Comparison of ENCODE assay signal across 8 cellular contexts in the genomic region with DNA sequence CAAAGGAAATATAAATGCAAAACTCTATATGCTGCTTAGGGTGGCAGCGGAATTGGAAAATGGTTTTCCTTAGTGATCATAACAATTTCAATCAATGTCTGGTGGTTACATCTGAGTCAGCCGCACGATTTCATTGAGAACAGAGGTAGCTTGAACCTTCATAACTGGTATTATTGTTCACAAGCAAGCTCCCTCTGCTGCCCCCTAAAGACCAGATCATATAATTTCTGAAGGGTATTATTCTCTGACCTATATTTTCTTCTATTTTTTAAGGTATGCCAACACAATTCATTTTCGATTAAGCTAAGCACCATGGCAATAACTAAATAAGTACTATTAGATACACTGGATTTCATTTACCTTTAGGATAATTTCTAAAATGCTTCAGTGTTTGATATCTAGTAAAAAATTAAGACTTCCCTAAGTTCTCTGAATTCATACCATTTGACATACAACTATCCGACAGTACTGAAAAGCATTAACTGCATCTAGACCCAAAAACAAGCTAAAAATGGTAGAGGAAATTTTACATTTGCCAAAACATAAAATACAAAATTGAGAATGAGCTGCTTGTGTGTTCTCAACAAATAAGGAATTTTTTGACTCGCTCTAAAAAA.
DNase-seq lines count a peak whose midpoint lies in the region; ATAC-seq and TF ChIP-seq lines count a peak whose summit lies in the region.

No MANE protein-coding gene starts in this region.

- H3K9me3 ChIP-seq in mammary epithelial cell (replicated peaks; ENCODE audit: insufficient read depth, low read length): peaks cover 3% of the 10 kb centered on the region

- 54% methylated on average over 6 of the region's 6 CpGs for WGBS in mammary epithelial cell (ENCODE audit: low coverage, missing lambda C conversion rate)

- H3K4me1 ChIP-seq in mammary epithelial cell (ENCODE audit: insufficient read depth, low read length): no peaks in the 10 kb centered on the region

- H4K20me1 ChIP-seq in mammary epithelial cell (ENCODE audit: insufficient read depth, low read length): no peaks in the 10 kb centered on the region

- no peak overlapping the region for H3K4me3 ChIP-seq in mammary epithelial cell (replicated peaks in 1 of 3; ENCODE audit: insufficient read depth in 1 of 3, low read depth in 2 of 3, low read length in 3 of 3)

- peak; percentile 42 to 56 for TF ChIP-seq CTCF in mammary epithelial cell (conservative IDR thresholded peaks at IDR 0.05 in 1 of 2, IDR thresholded peaks at IDR 0.05 in 1 of 2; ENCODE audit: extremely low read depth in 1 of 2, insufficient read depth in 1 of 2, low read depth in 1 of 2, low read length in 2 of 2)

- H3K79me2 ChIP-seq in mammary epithelial cell (ENCODE audit: insufficient read depth, low read length): no peaks in the 10 kb centered on the region

- in situ Hi-C loops in mammary epithelial cell (cut with MboI; ENCODE audit: low sequenced_read_pairs in 2 of 2): no loop called here

- no peaks in the 10 kb centered on the region for H3K27me3 ChIP-seq in mammary epithelial cell (ENCODE audit: insufficient read depth, low read length)

- dilution Hi-C loops in mammary epithelial cell (cut with HindIII; ENCODE audit: low sequenced_read_pairs): no loop called here

- no peak overlapping the region for H3K4me2 ChIP-seq in mammary epithelial cell (ENCODE audit: insufficient read depth, low read depth, low read length)

- CTCF ChIA-PET in mammary epithelial cell (lab: Charles Lee; ENCODE audit: low non-redundant PET): interaction anchor here (0.6 to 0.7 kb wide), 3 partner anchors 10 to 488 kb away, joined by 3 to 4 read pairs (median 4); no protein-coding TSS in a partner anchor

- no peak overlapping the region for H3K9ac ChIP-seq in mammary epithelial cell (ENCODE audit: insufficient read depth, low read length)

- DNase-seq in DMS 273 (lab: John Stamatoyannopoulos, UW; ENCODE audit: unreplicated experiment) (peak; percentile 62), NCI-H446 treated with DMSO at 0.1 percent for 48 hours (lab: John Stamatoyannopoulos, UW) (peak; percentile 46), mammary epithelial cell (peak; percentile 19), mucosa of gallbladder (ENCODE audit: low spot score) (peak; percentile 39), posterior vena cava (ENCODE audit: low spot score) (no peak)
- no peak for DNase-seq in central memory CD4-positive, alpha-beta T cell

- H3K27ac ChIP-seq in mammary epithelial cell (ENCODE audit: insufficient read depth, low read depth, low read length): no peak overlapping the region

- ATAC-seq in GM21526 (IDR thresholded peaks at IDR 0.05; ENCODE audit: low FRiP score, unreplicated experiment): peak; percentile 56
- ATAC-seq in HG03045 (IDR thresholded peaks at IDR 0.05; ENCODE audit: unreplicated experiment): no peak

- BruUV-seq in mammary epithelial cell (replicated peaks; lab: Mats Ljungman, UMichigan): no TSS peak

- H3K36me3 ChIP-seq in mammary epithelial cell (ENCODE audit: insufficient read depth, low read length): no peaks in the 10 kb centered on the region

- intact Hi-C loops in mammary epithelial cell (cut with micrococcal nuclease) (no loop called here), posterior vena cava (cut with DNase I) (no loop called here)

- H2AFZ ChIP-seq in mammary epithelial cell (ENCODE audit: low read depth, low read length): no peak overlapping the region

Comparison
In these comparisons a context has a peak if more than half of its experiments do, and no peak if none do; other contexts are left out.
1. DNase-seq: peak in DMS 273 (single experiment), NCI-H446 treated with DMSO at 0.1 percent for 48 hours (single experiment), mammary epithelial cell (single experiment) and mucosa of gallbladder (single experiment); none in posterior vena cava (single experiment) and central memory CD4-positive, alpha-beta T cell (single experiment).